17 cellular contexts compared by ENCODE assay signal in the genomic region with DNA sequence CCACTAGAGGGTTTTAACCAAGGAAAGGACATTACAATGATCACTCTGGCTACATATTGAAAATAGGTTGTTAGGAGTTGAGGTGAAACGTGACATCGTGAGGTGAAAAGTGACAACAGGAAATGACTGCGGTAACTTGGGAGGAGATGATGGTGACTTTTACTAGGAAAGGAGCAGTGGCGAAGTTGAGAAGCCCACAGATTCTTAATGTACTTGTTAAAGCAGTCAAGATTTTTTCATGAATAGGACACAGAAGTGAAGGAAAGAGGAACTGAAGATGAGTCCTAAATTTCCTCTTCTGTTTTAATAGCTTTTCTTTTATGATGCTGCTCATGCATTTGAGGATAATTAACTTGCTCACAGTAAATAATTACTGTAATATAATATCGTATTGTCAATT.
"Had no signal": no experiment of that assay in that cellular context is flagged by ENCODE, and none has a peak within 500 bp of the region (broad histone marks: within the 10 kb centered on the region; RNA-seq: fewer than 3 reads in every experiment).

No MANE protein-coding gene starts in this region.

- H3K4me3 ChIP-seq: body of pancreas, lower lobe of right lung, spleen, tibial nerve had no signal

- DNase-seq: activated CD4-positive, alpha-beta T cell treated with anti-CD3 and anti-CD28 coated beads for 1 hour; activated gamma-delta T cell treated with Interleukin-2 at 50 U/mL for 16 hours; activated naive CD8-positive, alpha-beta T cell treated with anti-CD3 and anti-CD28 coated beads, Interleukin-2, amount 10 ng/mL, durations not matched to agents 7 days and 5 days; body of pancreas; erythroblast; foreskin melanocyte; glutamatergic neuron; hypothalamus; lower lobe of right lung; naive thymus-derived CD8-positive, alpha-beta T cell; posterior cingulate gyrus; retina; spleen; stimulated activated CD4-positive, alpha-beta T cell treated with anti-CD3 and anti-CD28 coated beads, Interleukin-4, amount 100 ng/mL, for 4 hours; stimulated activated naive CD4-positive, alpha-beta T cell; WERI-Rb-1 had no signal

- H3K27me3 Mint-ChIP-seq: activated naive CD8-positive, alpha-beta T cell treated with anti-CD3 and anti-CD28 coated beads, Interleukin-2, amount 10 ng/mL, durations not matched to agents 7 days and 5 days; naive thymus-derived CD8-positive, alpha-beta T cell had no signal

- H3K4me3 Mint-ChIP-seq: activated naive CD8-positive, alpha-beta T cell treated with anti-CD3 and anti-CD28 coated beads, Interleukin-2, amount 10 ng/mL, durations not matched to agents 7 days and 5 days; naive thymus-derived CD8-positive, alpha-beta T cell had no signal

- H3K27ac ChIP-seq: body of pancreas, lower lobe of right lung, spleen, tibial nerve, WERI-Rb-1 had no signal

- H3K9me3 ChIP-seq: body of pancreas, lower lobe of right lung had no signal

- ATAC-seq: body of pancreas; lower lobe of right lung; naive thymus-derived CD8-positive, alpha-beta T cell had no signal

- H3K4me1 ChIP-seq: body of pancreas, lower lobe of right lung, tibial nerve had no signal

- H3K27me3 ChIP-seq: body of pancreas, spleen, tibial nerve had no signal

- H3K36me3 ChIP-seq: WERI-Rb-1 had no signal

- H3K27ac Mint-ChIP-seq: activated naive CD8-positive, alpha-beta T cell treated with anti-CD3 and anti-CD28 coated beads, Interleukin-2, amount 10 ng/mL, durations not matched to agents 7 days and 5 days had no signal
